ENCODE assay signal across 5 cellular contexts in the genomic region with DNA sequence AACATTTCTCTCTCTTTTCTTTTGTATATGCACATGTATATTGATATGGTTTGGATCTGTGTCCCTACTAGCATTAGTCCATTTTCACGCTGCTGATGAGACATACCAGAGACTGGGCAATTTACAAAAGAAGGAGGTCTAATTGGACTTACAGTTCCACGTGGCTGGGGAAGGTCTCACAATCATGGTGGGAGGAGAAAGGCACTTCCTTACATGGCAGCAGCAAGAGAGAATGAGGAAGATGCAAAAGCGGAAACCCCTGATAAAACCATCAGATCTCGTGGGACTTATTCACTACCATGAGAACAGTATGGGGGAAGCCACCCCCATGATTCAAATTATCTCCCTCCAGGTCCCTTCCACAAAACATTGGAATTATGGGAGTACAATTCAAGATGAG. TPM values are rescaled to one million over a fixed set of nuclear protein-coding genes. Genes with fewer than 3 reads are reported as not detected.
"Had no signal": no experiment of that assay in that cellular context is flagged by ENCODE, and none has a peak within 500 bp of the region (broad histone marks: within the 10 kb centered on the region; RNA-seq: fewer than 3 reads in every experiment).

No MANE protein-coding gene starts in this region.

RNA-seq across cellular contexts. Expression of a gene that starts 13.5 kb away (rescaled TPM):
- total RNA-seq: GM23248, H7, HepG2, HFFc6, HT1080 had no signal
